In the genomic region with DNA sequence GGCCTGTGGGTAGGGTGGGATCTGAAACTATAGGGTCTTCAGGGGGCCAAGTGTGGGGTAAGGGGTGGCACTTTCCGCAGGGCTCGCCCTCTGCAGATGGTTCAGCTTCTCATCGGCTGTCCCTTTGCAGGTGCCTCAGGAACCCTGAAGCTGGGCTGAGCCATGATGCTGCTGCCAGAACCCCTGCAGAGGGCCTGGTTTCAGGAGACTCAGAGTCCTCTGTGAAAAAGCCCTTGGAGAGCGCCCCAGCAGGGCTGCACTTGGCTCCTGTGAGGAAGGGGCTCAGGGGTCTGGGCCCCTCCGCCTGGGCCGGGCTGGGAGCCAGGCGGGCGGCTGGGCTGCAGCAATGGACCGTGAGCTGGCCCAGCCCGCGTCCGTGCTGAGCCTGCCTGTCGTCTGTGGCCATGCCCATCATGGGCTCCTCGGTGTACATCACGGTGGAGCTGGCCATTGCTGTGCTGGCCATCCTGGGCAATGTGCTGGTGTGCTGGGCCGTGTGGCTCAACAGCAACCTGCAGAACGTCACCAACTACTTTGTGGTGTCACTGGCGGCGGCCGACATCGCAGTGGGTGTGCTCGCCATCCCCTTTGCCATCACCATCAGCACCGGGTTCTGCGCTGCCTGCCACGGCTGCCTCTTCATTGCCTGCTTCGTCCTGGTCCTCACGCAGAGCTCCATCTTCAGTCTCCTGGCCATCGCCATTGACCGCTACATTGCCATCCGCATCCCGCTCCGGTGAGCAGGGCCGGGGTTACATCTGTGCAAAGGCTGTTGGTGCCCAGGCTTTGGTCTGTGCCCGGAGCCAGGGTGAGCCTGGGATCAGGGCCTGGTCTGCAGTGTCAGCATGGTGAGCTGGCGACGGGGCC, we compare ENCODE assay signal across 10 cellular contexts. TPM values are rescaled to one million over a fixed set of nuclear protein-coding genes. Genes with fewer than 3 reads are reported as not detected.
DNase-seq lines count a peak whose midpoint lies in the region; ATAC-seq, FAIRE-seq and TF ChIP-seq lines count a peak whose summit lies in the region.
"Had no signal": no experiment of that assay in that cellular context is flagged by ENCODE, and none has a peak within 500 bp of the region (broad histone marks: within the 10 kb centered on the region; RNA-seq: fewer than 3 reads in every experiment).

No MANE protein-coding gene starts in this region.

- H3K9me3 Mint-ChIP-seq in activated naive CD8-positive, alpha-beta T cell (ENCODE audit: low read depth) = no peaks in the 10 kb centered on the region

- H3K9me3 ChIP-seq in mucosa of rectum (ENCODE audit: control insufficient read depth in 2 of 2, low read length in 2 of 2) = no peaks in the 10 kb centered on the region
- H3K9me3 ChIP-seq in testis = no peaks in the 10 kb centered on the region

- H3K36me3 ChIP-seq in mucosa of rectum (ENCODE audit: control insufficient read depth in 2 of 2, insufficient read depth in 2 of 2, low read length in 2 of 2) (no peaks in the 10 kb centered on the region), testis (ENCODE audit: low read depth, missing control alignments) (no peaks in the 10 kb centered on the region)

- peak; percentile 32 for DNase-seq in left ventricle myocardium superior
- no peak for DNase-seq in left cardiac atrium
- DNase-seq in urothelium cell line (ENCODE audit: low spot score) = no peak
- DNase-seq in testis = no peak
- DNase-seq in GM13976 (ENCODE audit: low spot score) = no peak
- no peak for DNase-seq in Ammon's horn (ENCODE audit: low spot score)
- DNase-seq: NCI-H2107; stimulated activated CD4-positive, alpha-beta T cell treated with anti-CD3 and anti-CD28 coated beads, Interleukin-15, amount 100 ng/mL, for 24 hours had no signal

- ATAC-seq in left ventricle myocardium superior (no peak), left cardiac atrium (no peak)

- H3K4me3 Mint-ChIP-seq in activated naive CD8-positive, alpha-beta T cell = peak overlapping the region; percentile 83

- TF ChIP-seq POLR2A in testis (IDR thresholded peaks at IDR 0.05) = no peak

- peak; percentile 79 for FAIRE-seq in urothelium cell line (lab: Jason Lieb, UNC)

- H3K9ac ChIP-seq in mucosa of rectum (ENCODE audit: low read depth in 1 of 2, low read length in 2 of 2) = no peak overlapping the region

- H3K27me3 ChIP-seq in mucosa of rectum (ENCODE audit: control insufficient read depth in 2 of 2, insufficient read depth in 2 of 2, low read length in 2 of 2) (no peaks in the 10 kb centered on the region), testis (no peaks in the 10 kb centered on the region)

- peak overlapping the region; percentile 97 for H3K27ac Mint-ChIP-seq in activated naive CD8-positive, alpha-beta T cell

- peaks cover 3% of the 10 kb centered on the region for H3K36me3 Mint-ChIP-seq in activated naive CD8-positive, alpha-beta T cell

- H3K4me1 ChIP-seq in mucosa of rectum (ENCODE audit: control insufficient read depth in 2 of 2, insufficient read depth in 2 of 2, low read length in 2 of 2) (peaks cover 19 to 52% of the 10 kb centered on the region in 2 donors), testis (peaks cover 29% of the 10 kb centered on the region)

- H3K4me1 Mint-ChIP-seq in activated naive CD8-positive, alpha-beta T cell (ENCODE audit: low read depth) = peaks cover 94% of the 10 kb centered on the region

- H3K4me3 ChIP-seq in mucosa of rectum (ENCODE audit: low read length in 2 of 2) = peak overlapping the region in 1 of 2 donors; percentile 37
- no peak overlapping the region for H3K4me3 ChIP-seq in testis

- no peaks in the 10 kb centered on the region for H3K27me3 Mint-ChIP-seq in activated naive CD8-positive, alpha-beta T cell

- H3K27ac ChIP-seq in mucosa of rectum (ENCODE audit: low read depth in 2 of 2, low read length in 2 of 2) (peak overlapping the region; percentile 67 to 90), testis (no peak overlapping the region)

- in situ Hi-C loops in GM13976 (cut with MboI; ENCODE audit: low sequenced_read_pairs, unreplicated experiment) = no loop called here

- TF ChIP-seq CTCF in testis (IDR thresholded peaks at IDR 0.05) (no peak), GM13976 (IDR thresholded peaks at IDR 0.05; ENCODE audit: borderline replicate concordance, control extremely low read depth, extremely low read depth, insufficient read depth, missing control alignments) (no peak)

- WGBS in testis, 2 donors = 87 to 93% methylated on average over 3 to 35 of the region's 36 CpGs

- intact Hi-C loops in left ventricle myocardium superior (cut with micrococcal nuclease) (no loop called here), left cardiac atrium (cut with DNase I) (no loop called here), testis (cut with DNase I; ENCODE audit: low total_unique reads) (no loop called here)

RNA-seq across cellular contexts. Expression of a gene that starts 5.8 kb away (rescaled TPM):
- total RNA-seq in left ventricle myocardium superior = 4.1 TPM
- 1 to 10 TPM; 4.6 to 6.0 TPM for total RNA-seq in left cardiac atrium
- 1 to 10 TPM; 2.2 to 5.1 TPM for total RNA-seq in testis
- 2.5 TPM for polyA plus RNA-seq in testis (ENCODE audit: insufficient read depth, low read depth, low replicate concordance)

Comparison
In these comparisons a context has a peak if more than half of its experiments do, and no peak if none do; other contexts are left out.
1. H3K27ac ChIP-seq: peak in mucosa of rectum (2 of 2); none in testis (0 of 2).